ENCODE assay signal across 1 cellular context in genomic region chr3:39404943-39405686, GRCh38.
TF ChIP-seq lines count a peak whose summit lies in the region.

No MANE protein-coding gene starts in this region.

TF ChIP-seq in IMR-90, 13 proteins besides CTCF, POLR2A, EP300 and RAD21 (continued from another document):
- no peak for TF ChIP-seq ELK1 (IDR thresholded peaks at IDR 0.05; ENCODE audit: borderline replicate concordance, low read depth, low read length)
- TF ChIP-seq MXI1 (IDR thresholded peaks at IDR 0.05; ENCODE audit: borderline replicate concordance, low read depth, low read length) = no peak
- no peak for TF ChIP-seq FOS (IDR thresholded peaks at IDR 0.05; ENCODE audit: low read depth, low read length)
- no peak for TF ChIP-seq NFE2L2 (IDR thresholded peaks at IDR 0.05; ENCODE audit: low read depth, low read length)
- TF ChIP-seq BHLHE40 (IDR thresholded peaks at IDR 0.05; ENCODE audit: low read depth, low read length) = no peak
